ENCODE assay signal across 1 cellular context in genomic region chr4:123349401-123350190, GRCh38.
TF ChIP-seq lines count a peak whose summit lies in the region.

No MANE protein-coding gene starts in this region.

TF ChIP-seq in K562, 482 proteins besides CTCF, POLR2A, EP300 and RAD21 (continued from another document and continues in another):
- TF ChIP-seq, protein P1, sequence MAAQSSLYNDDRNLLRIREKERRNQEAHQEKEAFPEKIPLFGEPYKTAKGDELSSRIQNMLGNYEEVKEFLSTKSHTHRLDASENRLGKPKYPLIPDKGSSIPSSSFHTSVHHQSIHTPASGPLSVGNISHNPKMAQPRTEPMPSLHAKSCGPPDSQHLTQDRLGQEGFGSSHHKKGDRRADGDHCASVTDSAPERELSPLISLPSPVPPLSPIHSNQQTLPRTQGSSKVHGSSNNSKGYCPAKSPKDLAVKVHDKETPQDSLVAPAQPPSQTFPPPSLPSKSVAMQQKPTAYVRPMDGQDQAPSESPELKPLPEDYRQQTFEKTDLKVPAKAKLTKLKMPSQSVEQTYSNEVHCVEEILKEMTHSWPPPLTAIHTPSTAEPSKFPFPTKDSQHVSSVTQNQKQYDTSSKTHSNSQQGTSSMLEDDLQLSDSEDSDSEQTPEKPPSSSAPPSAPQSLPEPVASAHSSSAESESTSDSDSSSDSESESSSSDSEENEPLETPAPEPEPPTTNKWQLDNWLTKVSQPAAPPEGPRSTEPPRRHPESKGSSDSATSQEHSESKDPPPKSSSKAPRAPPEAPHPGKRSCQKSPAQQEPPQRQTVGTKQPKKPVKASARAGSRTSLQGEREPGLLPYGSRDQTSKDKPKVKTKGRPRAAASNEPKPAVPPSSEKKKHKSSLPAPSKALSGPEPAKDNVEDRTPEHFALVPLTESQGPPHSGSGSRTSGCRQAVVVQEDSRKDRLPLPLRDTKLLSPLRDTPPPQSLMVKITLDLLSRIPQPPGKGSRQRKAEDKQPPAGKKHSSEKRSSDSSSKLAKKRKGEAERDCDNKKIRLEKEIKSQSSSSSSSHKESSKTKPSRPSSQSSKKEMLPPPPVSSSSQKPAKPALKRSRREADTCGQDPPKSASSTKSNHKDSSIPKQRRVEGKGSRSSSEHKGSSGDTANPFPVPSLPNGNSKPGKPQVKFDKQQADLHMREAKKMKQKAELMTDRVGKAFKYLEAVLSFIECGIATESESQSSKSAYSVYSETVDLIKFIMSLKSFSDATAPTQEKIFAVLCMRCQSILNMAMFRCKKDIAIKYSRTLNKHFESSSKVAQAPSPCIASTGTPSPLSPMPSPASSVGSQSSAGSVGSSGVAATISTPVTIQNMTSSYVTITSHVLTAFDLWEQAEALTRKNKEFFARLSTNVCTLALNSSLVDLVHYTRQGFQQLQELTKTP (IDR thresholded peaks at IDR 0.05; ENCODE audit: low read depth in 1 of 2, partially characterized antibody in 2 of 2): peak; percentile 37 to 89
- peak; percentile 98 for TF ChIP-seq KLF13 (tag; IDR thresholded peaks at IDR 0.05; ENCODE audit: borderline replicate concordance, low read depth)
- TF ChIP-seq MCM2 (IDR thresholded peaks at IDR 0.05; ENCODE audit: low read depth): no peak
- TF ChIP-seq CEBPB (tag; IDR thresholded peaks at IDR 0.05): peak; percentile 67
- peak; percentile 99 for TF ChIP-seq SMARCC2 (IDR thresholded peaks at IDR 0.05; ENCODE audit: low read depth)
- TF ChIP-seq ZNF707 (CRISPR knock-in tag; conservative IDR thresholded peaks at IDR 0.05): peak; percentile 80
- peak; percentile 97 for TF ChIP-seq ZBTB17 (CRISPR knock-in tag; IDR thresholded peaks at IDR 0.05)
- TF ChIP-seq ZNF589 (CRISPR knock-in tag; IDR thresholded peaks at IDR 0.05; ENCODE audit: low read depth): peak; percentile 100
- TF ChIP-seq ELK1 (CRISPR knock-in tag; IDR thresholded peaks at IDR 0.05): no peak
- peak; percentile 99 for TF ChIP-seq ZBTB9 (CRISPR knock-in tag; IDR thresholded peaks at IDR 0.05)
- TF ChIP-seq HNRNPL (IDR thresholded peaks at IDR 0.05; ENCODE audit: low read depth, low read length): 0 out of 2 replicates have a peak, but pooled peaks have one; percentile 19
- TF ChIP-seq MXI1 (IDR thresholded peaks at IDR 0.05; ENCODE audit: low read depth, low read length): peak; percentile 36; the same call in 1 of the 2 replicates
- peak; percentile 97 for TF ChIP-seq TCFL5 (CRISPR knock-in tag; conservative IDR thresholded peaks at IDR 0.05)
- peak; percentile 35; the same call in 1 of the 2 replicates for TF ChIP-seq TAF7 (tag; IDR thresholded peaks at IDR 0.05)
- TF ChIP-seq YBX1 (IDR thresholded peaks at IDR 0.05): no peak
- TF ChIP-seq ZNF280B (CRISPR knock-in tag; IDR thresholded peaks at IDR 0.05): peak; percentile 88; the same call in 1 of the 2 replicates
- TF ChIP-seq FOXA3 (CRISPR knock-in tag; conservative IDR thresholded peaks at IDR 0.05 in 1 of 2, IDR thresholded peaks at IDR 0.05 in 1 of 2): peak in 1 of 2 experiments; percentile 78; a peak in 2 of 4 replicates
- peak; percentile 96 for TF ChIP-seq DIDO1 (tag; IDR thresholded peaks at IDR 0.05; ENCODE audit: low read depth)
- TF ChIP-seq, protein P2, sequence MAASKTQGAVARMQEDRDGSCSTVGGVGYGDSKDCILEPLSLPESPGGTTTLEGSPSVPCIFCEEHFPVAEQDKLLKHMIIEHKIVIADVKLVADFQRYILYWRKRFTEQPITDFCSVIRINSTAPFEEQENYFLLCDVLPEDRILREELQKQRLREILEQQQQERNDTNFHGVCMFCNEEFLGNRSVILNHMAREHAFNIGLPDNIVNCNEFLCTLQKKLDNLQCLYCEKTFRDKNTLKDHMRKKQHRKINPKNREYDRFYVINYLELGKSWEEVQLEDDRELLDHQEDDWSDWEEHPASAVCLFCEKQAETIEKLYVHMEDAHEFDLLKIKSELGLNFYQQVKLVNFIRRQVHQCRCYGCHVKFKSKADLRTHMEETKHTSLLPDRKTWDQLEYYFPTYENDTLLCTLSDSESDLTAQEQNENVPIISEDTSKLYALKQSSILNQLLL (CRISPR knock-in tag; IDR thresholded peaks at IDR 0.05; ENCODE audit: borderline replicate concordance): peak; percentile 73; the same call in 1 of the 2 replicates
- no peak for TF ChIP-seq ZNF224 (CRISPR knock-in tag; IDR thresholded peaks at IDR 0.05)
- TF ChIP-seq KLF1 (tag; IDR thresholded peaks at IDR 0.05): peak; percentile 63; the same call in 1 of the 2 replicates
- no peak for TF ChIP-seq ARHGAP35 (IDR thresholded peaks at IDR 0.05; ENCODE audit: partially characterized antibody)
- TF ChIP-seq MEF2A (IDR thresholded peaks at IDR 0.05; ENCODE audit: control insufficient read depth, low read depth, low read length): peak; percentile 74
- peak; percentile 97 for TF ChIP-seq GATA2 (CRISPR knock-in tag; IDR thresholded peaks at IDR 0.05)
- peak; percentile 100 for TF ChIP-seq ZNF197 (CRISPR knock-in tag; IDR thresholded peaks at IDR 0.05; ENCODE audit: low read depth)
- peak; percentile 78; the same call in 1 of the 2 replicates for TF ChIP-seq PPARD (CRISPR knock-in tag; IDR thresholded peaks at IDR 0.05)
- peak; percentile 94 for TF ChIP-seq ATF7 (IDR thresholded peaks at IDR 0.05)
- peak; percentile 96 for TF ChIP-seq NFIC (IDR thresholded peaks at IDR 0.05)
- TF ChIP-seq FOXP1 (CRISPR knock-in tag; IDR thresholded peaks at IDR 0.05): no peak
- TF ChIP-seq ZKSCAN3 (CRISPR knock-in tag; IDR thresholded peaks at IDR 0.05): peak; percentile 69
- TF ChIP-seq HOXB6 (CRISPR knock-in tag; IDR thresholded peaks at IDR 0.05; ENCODE audit: borderline replicate concordance): 0 out of 2 replicates have a peak, but pooled peaks have one; percentile 64
- peak; percentile 99 for TF ChIP-seq CREB3 (tag; conservative IDR thresholded peaks at IDR 0.05; ENCODE audit: low read depth)
- peak; percentile 100 for TF ChIP-seq SMARCA4 (IDR thresholded peaks at IDR 0.05)
- TF ChIP-seq ZNF12 (CRISPR knock-in tag; IDR thresholded peaks at IDR 0.05): no peak
- TF ChIP-seq RBFOX2 (IDR thresholded peaks at IDR 0.05; ENCODE audit: low read depth, low read length): no peak
- no peak for TF ChIP-seq MED1 (CRISPR knock-in tag; IDR thresholded peaks at IDR 0.05; ENCODE audit: borderline replicate concordance)
- peak; percentile 88 for TF ChIP-seq ATF3 (IDR thresholded peaks at IDR 0.05)
- TF ChIP-seq ATF3 (CRISPR knock-in tag; conservative IDR thresholded peaks at IDR 0.05): no peak
- no peak; the same call in 1 of the 2 replicates for TF ChIP-seq FOXA1 (IDR thresholded peaks at IDR 0.05; ENCODE audit: borderline replicate concordance)
- TF ChIP-seq FOXJ2 (tag; IDR thresholded peaks at IDR 0.05): peak; percentile 87
- TF ChIP-seq KHSRP (IDR thresholded peaks at IDR 0.05): peak; percentile 95
- TF ChIP-seq NKRF (IDR thresholded peaks at IDR 0.05; ENCODE audit: borderline replicate concordance): 0 out of 2 replicates have a peak, but pooled peaks have one; percentile 33
- TF ChIP-seq DPF2 (IDR thresholded peaks at IDR 0.05): peak; percentile 100
- TF ChIP-seq ARNT (IDR thresholded peaks at IDR 0.05): peak; percentile 91 to 95
- TF ChIP-seq GABPA (tag; conservative IDR thresholded peaks at IDR 0.05; ENCODE audit: low read depth): peak; percentile 74
- TF ChIP-seq TBL1XR1 (IDR thresholded peaks at IDR 0.05; ENCODE audit: low read length in 2 of 2): peak; percentile 92 to 95; a peak in 3 of 4 replicates
- 0 out of 2 replicates have a peak, but pooled peaks have one; percentile 71 for TF ChIP-seq ZNF696 (CRISPR knock-in tag; conservative IDR thresholded peaks at IDR 0.05)
- TF ChIP-seq SOX6 (IDR thresholded peaks at IDR 0.05): peak; percentile 100
- TF ChIP-seq COPS2 (conservative IDR thresholded peaks at IDR 0.05): no peak
- 0 out of 2 replicates have a peak, but pooled peaks have one; percentile 41 for TF ChIP-seq ZBTB33 (CRISPR knock-in tag; IDR thresholded peaks at IDR 0.05)
- TF ChIP-seq ZNF263 (CRISPR knock-in tag; IDR thresholded peaks at IDR 0.05; ENCODE audit: borderline replicate concordance): no peak
- 0 out of 2 replicates have a peak, but pooled peaks have one; percentile 44 for TF ChIP-seq NFIX (CRISPR knock-in tag; IDR thresholded peaks at IDR 0.05; ENCODE audit: low read depth)
- TF ChIP-seq ZNF347 (CRISPR knock-in tag; IDR thresholded peaks at IDR 0.05; ENCODE audit: low read depth): peak; percentile 94
- no peak for TF ChIP-seq CREBBP (IDR thresholded peaks at IDR 0.05; ENCODE audit: low read depth, low read length)
- TF ChIP-seq GTF2A2 (tag; IDR thresholded peaks at IDR 0.05): peak; percentile 98
- peak; percentile 65; the same call in 1 of the 2 replicates for TF ChIP-seq ZNF274 (IDR thresholded peaks at IDR 0.05; ENCODE audit: borderline replicate concordance, low read depth, low read length)
- TF ChIP-seq RHOXF2B (CRISPR knock-in tag; conservative IDR thresholded peaks at IDR 0.05): peak; percentile 91
